Comparison of ENCODE assay signal across 8 cellular contexts in genomic region chr21:31559368-31560119, GRCh38.
DNase-seq lines count a peak whose midpoint lies in the region; ATAC-seq and TF ChIP-seq lines count a peak whose summit lies in the region.

No MANE protein-coding gene starts in this region.

- intact Hi-C loops in CD8-positive, alpha-beta T cell (cut with DNase I, micrococcal nuclease): loop anchor here (1.0 to 10.0 kb wide), 7 partner anchors 55 to 379 kb away; partner anchors contain the start of genes SCAF4 (in 2 of the 2) and TIAM1 (in 1 of the 2)

- POLR2A ChIA-PET in CD8-positive, alpha-beta T cell (lab: Charles Lee): interaction anchor here (0.7 to 2.5 kb wide), 14 partner anchors 9 to 383 kb away, joined by 3 to 11 read pairs (median 4); no protein-coding TSS in a partner anchor
- POLR2A ChIA-PET in RWPE1 (lab: Yijun Ruan, JAX; ENCODE audit: low non-redundant PET): interaction anchor here (0.6 to 0.9 kb wide), 6 partner anchors 13 to 583 kb away, joined by 3 to 9 read pairs (median 4); no protein-coding TSS in a partner anchor

- no peaks in the 10 kb centered on the region for H3K9me3 ChIP-seq in CD8-positive, alpha-beta T cell (ENCODE audit: low read length)
- H3K9me3 ChIP-seq in HUES6 (ENCODE audit: control insufficient read depth, insufficient read depth, low read depth, low read length): no peaks in the 10 kb centered on the region
- no peaks in the 10 kb centered on the region for H3K9me3 ChIP-seq in subcutaneous abdominal adipose tissue (ENCODE audit: control insufficient read depth in 5 of 5, low read length in 5 of 5)

- peak overlapping the region; percentile 92 for H3K4me3 Mint-ChIP-seq in CD8-positive, alpha-beta T cell

- H3K27me3 ChIP-seq in CD8-positive, alpha-beta T cell (ENCODE audit: insufficient read depth, low read length): no peaks in the 10 kb centered on the region
- H3K27me3 ChIP-seq in HUES6 (ENCODE audit: control insufficient read depth, insufficient read depth, low read length) (peaks cover 14% of the 10 kb centered on the region; the same call in 1 of the 2 replicates), foreskin keratinocyte (peaks cover 15% of the 10 kb centered on the region), subcutaneous abdominal adipose tissue (ENCODE audit: control insufficient read depth in 5 of 5, insufficient read depth in 4 of 5, low read length in 5 of 5) (peaks cover 25 to 42% (median 39%) of the 10 kb centered on the region in 5 donors)

- CTCF ChIA-PET in CD8-positive, alpha-beta T cell (lab: Charles Lee): interaction anchor here (0.6 to 3.1 kb wide), 12 partner anchors 11 to 416 kb away, joined by 3 to 25 read pairs (median 3); no protein-coding TSS in a partner anchor
- CTCF ChIA-PET in RWPE1 (lab: Yijun Ruan, JAX): interaction anchor here (0.6 to 1.1 kb wide), 11 partner anchors 17 to 779 kb away, joined by 3 to 6 read pairs (median 3); no protein-coding TSS in a partner anchor

- peak overlapping the region; percentile 7 for H3K27ac ChIP-seq in CD8-positive, alpha-beta T cell (ENCODE audit: low read depth, low read length)
- H3K27ac ChIP-seq in HUES6 (ENCODE audit: low read depth, low read length): peak overlapping the region; percentile 92
- H3K27ac ChIP-seq in RWPE1: peak overlapping the region; percentile 56
- no peak overlapping the region for H3K27ac ChIP-seq in foreskin keratinocyte
- H3K27ac ChIP-seq in subcutaneous abdominal adipose tissue (ENCODE audit: low read depth, low read length): no peak overlapping the region

- peak overlapping the region; percentile 81 for H3K9ac ChIP-seq in HUES6 (ENCODE audit: low read length)
- H3K9ac ChIP-seq in subcutaneous abdominal adipose tissue (ENCODE audit: low read length in 5 of 5): no peak overlapping the region

- peaks cover 3% of the 10 kb centered on the region for H3K36me3 Mint-ChIP-seq in CD8-positive, alpha-beta T cell

- no peaks in the 10 kb centered on the region for H3K9me3 Mint-ChIP-seq in CD8-positive, alpha-beta T cell

- H3K4me3 ChIP-seq in CD8-positive, alpha-beta T cell (ENCODE audit: low read depth, low read length): peak overlapping the region; percentile 51
- H3K4me3 ChIP-seq in HUES6 (ENCODE audit: low read depth, low read length) (peak overlapping the region; percentile 89), subcutaneous abdominal adipose tissue (ENCODE audit: low read depth in 1 of 5, low read length in 5 of 5) (peak overlapping the region; percentile 45 to 75 (median 63))

- no peaks in the 10 kb centered on the region for H3K36me3 ChIP-seq in CD8-positive, alpha-beta T cell (ENCODE audit: insufficient read depth, low read length)
- H3K36me3 ChIP-seq in HUES6 (ENCODE audit: control insufficient read depth, insufficient read depth, low read length) (no peaks in the 10 kb centered on the region), subcutaneous abdominal adipose tissue (ENCODE audit: control insufficient read depth in 5 of 5, insufficient read depth in 5 of 5, low read length in 5 of 5) (no peaks in the 10 kb centered on the region)

- ATAC-seq in CD8-positive, alpha-beta T cell: peak; percentile 82
- ATAC-seq in GM21381 (IDR thresholded peaks at IDR 0.05; ENCODE audit: unreplicated experiment) (peak; percentile 81), foreskin keratinocyte (peak; percentile 89)

- no peak for TF ChIP-seq CTCF in CD8-positive, alpha-beta T cell (IDR thresholded peaks at IDR 0.05)
- TF ChIP-seq CTCF in RWPE1 (conservative IDR thresholded peaks at IDR 0.05; ENCODE audit: low read depth): no peak
- TF ChIP-seq CTCF in foreskin keratinocyte (conservative IDR thresholded peaks at IDR 0.05): no peak

- peaks cover 9% of the 10 kb centered on the region for H3K4me1 ChIP-seq in CD8-positive, alpha-beta T cell (ENCODE audit: insufficient read depth, low read length)
- H3K4me1 ChIP-seq in HUES6 (ENCODE audit: control insufficient read depth, insufficient read depth, low read length) (peaks cover 43% of the 10 kb centered on the region), foreskin keratinocyte (no peaks in the 10 kb centered on the region), subcutaneous abdominal adipose tissue (ENCODE audit: control insufficient read depth in 5 of 5, insufficient read depth in 5 of 5, low read length in 5 of 5) (peaks cover 0 to 28% (median 25%) of the 10 kb centered on the region in 5 donors)

- H3K4me1 Mint-ChIP-seq in CD8-positive, alpha-beta T cell (ENCODE audit: low read depth): peaks cover 19% of the 10 kb centered on the region

- peak; percentile 81 to 95 (median 92) for DNase-seq in CD8-positive, alpha-beta T cell
- DNase-seq in RWPE1 (ENCODE audit: low spot score) (peak; percentile 98), foreskin keratinocyte (peak; percentile 84 to 93), nucleus accumbens (lab: John Stamatoyannopoulos, UW) (peak; percentile 57 to 97 (median 94))
- DNase-seq in activated gamma-delta T cell treated with anti-CD3 and anti-CD28 coated beads, Interleukin-2, amount 50 U/mL, for 16 hours (ENCODE audit: low read depth): peak; percentile 86

- peaks cover 8% of the 10 kb centered on the region for H3K27me3 Mint-ChIP-seq in CD8-positive, alpha-beta T cell (ENCODE audit: low read depth)

- H3K27ac Mint-ChIP-seq in CD8-positive, alpha-beta T cell: peak overlapping the region; percentile 80

Comparison
In these comparisons a context has a peak if more than half of its experiments do, and no peak if none do; other contexts are left out.
1. H3K27ac ChIP-seq: peak in CD8-positive, alpha-beta T cell (single experiment), HUES6 (single experiment) and RWPE1 (single experiment); none in foreskin keratinocyte (single experiment) and subcutaneous abdominal adipose tissue (single experiment).
2. Peak in every context shown above with its lines, with median percentiles within 50 percentile points of each other: ATAC-seq, DNase-seq and H3K4me3 ChIP-seq.